In genomic region chr10:102114861-102115618, GRCh38 we compare ENCODE assay signal across 1 cellular context.
TF ChIP-seq lines count a peak whose summit lies in the region.

No MANE protein-coding gene starts in this region.

TF ChIP-seq in HEK293, 187 proteins besides CTCF, POLR2A, EP300 and RAD21 (continued from another document and continues in another):
- TF ChIP-seq KLF17 (tag by site-specific recombination; IDR thresholded peaks at IDR 0.05) (0 out of 2 replicates have a peak, but pooled peaks have one; percentile 66), PATZ1 (tag by site-specific recombination; IDR thresholded peaks at IDR 0.05) (peak; percentile 99), TRIM28 (IDR thresholded peaks at IDR 0.05; ENCODE audit: borderline replicate concordance, low read length) (no peak), ZNF449 (tag by site-specific recombination; IDR thresholded peaks at IDR 0.05) (no peak), ZNF37A (tag by site-specific recombination; IDR thresholded peaks at IDR 0.05) (no peak), SP2 (tag by site-specific recombination; IDR thresholded peaks at IDR 0.05) (peak; percentile 95), ZNF366 (tag by site-specific recombination; conservative IDR thresholded peaks at IDR 0.05) (peak; percentile 98), ZNF629 (tag by site-specific recombination; IDR thresholded peaks at IDR 0.05) (peak; percentile 39; the same call in 1 of the 2 replicates), ZNF211 (tag by site-specific recombination; IDR thresholded peaks at IDR 0.05; ENCODE audit: low read depth) (no peak), ZNF776 (tag by site-specific recombination; IDR thresholded peaks at IDR 0.05; ENCODE audit: borderline replicate concordance) (no peak), ZNF544 (tag by site-specific recombination; IDR thresholded peaks at IDR 0.05) (no peak), ZBTB6 (tag by site-specific recombination; IDR thresholded peaks at IDR 0.05) (no peak), ZNF530 (tag by site-specific recombination; IDR thresholded peaks at IDR 0.05; ENCODE audit: low read depth) (no peak), ZNF596 (tag by site-specific recombination; IDR thresholded peaks at IDR 0.05) (peak; percentile 99), SP7 (tag by site-specific recombination; IDR thresholded peaks at IDR 0.05) (peak; percentile 62), PRDM1 (tag by site-specific recombination; IDR thresholded peaks at IDR 0.05) (peak; percentile 98), REST (tag by site-specific recombination; IDR thresholded peaks at IDR 0.05) (no peak), ZBTB20 (tag by site-specific recombination; IDR thresholded peaks at IDR 0.05) (peak; percentile 35; the same call in 1 of the 2 replicates), IKZF3 (tag by site-specific recombination; IDR thresholded peaks at IDR 0.05) (peak; percentile 41; the same call in 1 of the 2 replicates), ZNF18 (tag by site-specific recombination; IDR thresholded peaks at IDR 0.05) (peak; percentile 78), ZNF2 (tag by site-specific recombination; IDR thresholded peaks at IDR 0.05) (no peak), ZNF398 (tag by site-specific recombination; IDR thresholded peaks at IDR 0.05) (peak; percentile 99), ZNF623 (tag by site-specific recombination; IDR thresholded peaks at IDR 0.05) (no peak), HOXA7 (CRISPR knock-in tag; IDR thresholded peaks at IDR 0.05; ENCODE audit: borderline replicate concordance) (no peak), ZFP69B (tag by site-specific recombination; IDR thresholded peaks at IDR 0.05) (0 out of 2 replicates have a peak, but pooled peaks have one; percentile 36), ZNF341 (tag by site-specific recombination; IDR thresholded peaks at IDR 0.05; ENCODE audit: low read depth) (peak; percentile 99), ZNF133 (tag by site-specific recombination; IDR thresholded peaks at IDR 0.05) (no peak), ZBTB8A (tag by site-specific recombination; IDR thresholded peaks at IDR 0.05) (peak; percentile 15; the same call in 1 of the 2 replicates), ZNF76 (tag by site-specific recombination; IDR thresholded peaks at IDR 0.05; ENCODE audit: borderline replicate concordance, low read depth) (0 out of 2 replicates have a peak, but pooled peaks have one; percentile 38), ZNF692 (tag by site-specific recombination; IDR thresholded peaks at IDR 0.05) (peak; percentile 52), ZNF140 (tag by site-specific recombination; IDR thresholded peaks at IDR 0.05) (no peak), ZBTB26 (tag by site-specific recombination; optimal IDR thresholded peaks at IDR 0.05) (peak; percentile 13), ZSCAN18 (tag by site-specific recombination; IDR thresholded peaks at IDR 0.05) (no peak), ZIC2 (tag by site-specific recombination; IDR thresholded peaks at IDR 0.05) (peak; percentile 40; the same call in 1 of the 2 replicates), ZBTB17 (tag by site-specific recombination; IDR thresholded peaks at IDR 0.05) (peak; percentile 89), ZBTB49 (tag by site-specific recombination; IDR thresholded peaks at IDR 0.05; ENCODE audit: low read depth) (no peak), ZNF23 (tag by site-specific recombination; IDR thresholded peaks at IDR 0.05; ENCODE audit: borderline replicate concordance) (no peak)
